Comparison of ENCODE assay signal across 8 cellular contexts in the genomic region with DNA sequence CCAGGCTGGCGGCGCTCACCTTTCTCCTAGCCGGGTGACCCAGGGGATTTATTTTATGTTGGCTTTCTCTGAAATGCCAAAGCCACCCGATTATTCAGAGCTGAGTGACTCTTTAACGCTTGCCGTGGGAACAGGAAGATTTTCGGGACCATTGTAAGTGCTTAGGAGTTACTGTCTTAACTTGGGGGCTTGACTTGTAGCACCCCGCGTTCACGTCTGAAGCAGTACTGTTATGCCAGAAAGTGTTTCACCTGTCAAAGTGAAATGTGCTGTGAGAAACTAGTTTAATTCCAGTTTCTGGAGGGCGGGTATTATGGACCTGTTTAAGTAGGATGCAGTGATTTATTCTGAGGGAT. TPM values are rescaled to one million over a fixed set of nuclear protein-coding genes. Genes with fewer than 3 reads are reported as not detected.
A peak's percentile ranks its signal among the peaks of the same experiment; 100 is the strongest.
DNase-seq lines count a peak whose midpoint lies in the region; ATAC-seq and TF ChIP-seq lines count a peak whose summit lies in the region.

No MANE protein-coding gene starts in this region.

- H3K4me3 Mint-ChIP-seq in activated CD8-positive, alpha-beta memory T cell treated with anti-CD3 and anti-CD28 coated beads, Interleukin-2, amount 10 ng/mL, durations not matched to agents 7 days and 5 days: peak overlapping the region; percentile 90

- peaks cover 20% of the 10 kb centered on the region for H3K36me3 Mint-ChIP-seq in activated CD8-positive, alpha-beta memory T cell treated with anti-CD3 and anti-CD28 coated beads, Interleukin-2, amount 10 ng/mL, durations not matched to agents 7 days and 5 days

- H3K27ac Mint-ChIP-seq in activated CD8-positive, alpha-beta memory T cell treated with anti-CD3 and anti-CD28 coated beads, Interleukin-2, amount 10 ng/mL, durations not matched to agents 7 days and 5 days: peak overlapping the region; percentile 94

- H3K27me3 ChIP-seq in SK-N-SH (ENCODE audit: insufficient read depth): no peaks in the 10 kb centered on the region

- H3K4me2 ChIP-seq in SK-N-SH: peak overlapping the region; percentile 95

- no peak for TF ChIP-seq EP300 in SK-N-SH (IDR thresholded peaks at IDR 0.05; ENCODE audit: borderline replicate concordance in 1 of 2, low read depth in 1 of 2, low read length in 1 of 2)

- H4K20me1 ChIP-seq in SK-N-SH (ENCODE audit: insufficient read depth): peaks cover 4% of the 10 kb centered on the region; the same call in 1 of the 2 replicates

- no peaks in the 10 kb centered on the region for H3K9me3 Mint-ChIP-seq in activated CD8-positive, alpha-beta memory T cell treated with anti-CD3 and anti-CD28 coated beads, Interleukin-2, amount 10 ng/mL, durations not matched to agents 7 days and 5 days (ENCODE audit: low read depth)

- H3K9me2 ChIP-seq in SK-N-SH: no peaks in the 10 kb centered on the region

- TF ChIP-seq CTCF in SK-N-SH (IDR thresholded peaks at IDR 0.05): no peak
- TF ChIP-seq CTCF in fibroblast of the aortic adventitia (IDR thresholded peaks at IDR 0.05; ENCODE audit: insufficient read depth, low read length): no peak

- peaks cover 4% of the 10 kb centered on the region for H3F3A ChIP-seq in SK-N-SH (replicated peaks; ENCODE audit: insufficient read depth)

- no peaks in the 10 kb centered on the region for H3K27me3 Mint-ChIP-seq in activated CD8-positive, alpha-beta memory T cell treated with anti-CD3 and anti-CD28 coated beads, Interleukin-2, amount 10 ng/mL, durations not matched to agents 7 days and 5 days

- no peaks in the 10 kb centered on the region for H3K9me3 ChIP-seq in SK-N-SH

- CTCF ChIA-PET in activated CD8-positive, alpha-beta memory T cell treated with anti-CD3 and anti-CD28 coated beads, Interleukin-2, amount 10 ng/mL, durations not matched to agents 7 days and 5 days (lab: Charles Lee): interaction anchor here (0.7 to 3.5 kb wide), 11 partner anchors 8 to 125 kb away, joined by 3 to 20 read pairs (median 7); partner anchors contain the start of genes GON7 and UBR7
- CTCF ChIA-PET in SK-N-SH (lab: Yijun Ruan, JAX): interaction anchor here (0.7 to 1.7 kb wide), 7 partner anchors 9 to 435 kb away, joined by 3 to 4 read pairs (median 4); partner anchors contain the start of gene UBR7

- peak overlapping the region; percentile 96 for H2AFZ ChIP-seq in SK-N-SH (ENCODE audit: low read depth)

- POLR2A ChIA-PET in SK-N-SH (lab: Yijun Ruan, JAX): interaction anchor here (0.6 to 1.6 kb wide), 10 partner anchors 21 to 351 kb away, joined by 3 to 19 read pairs (median 3); partner anchors contain the start of genes GON7, ITPK1 and UBR7

- H3K27ac ChIP-seq in SK-N-SH (ENCODE audit: low read depth in 2 of 2, low read length in 1 of 2): peak overlapping the region; percentile 92 to 94

- TF ChIP-seq RAD21 in SK-N-SH (IDR thresholded peaks at IDR 0.05; ENCODE audit: low read length): no peak

- peaks cover 2 to 17% of the 10 kb centered on the region in 2 experiments; a peak in 2 of 4 replicates for H3K4me1 ChIP-seq in SK-N-SH (ENCODE audit: control insufficient read depth in 1 of 2, insufficient read depth in 2 of 2, low read depth in 1 of 2, low read length in 1 of 2)

- peaks cover 36 to 39% of the 10 kb centered on the region in 2 experiments for H3K36me3 ChIP-seq in SK-N-SH (replicated peaks in 1 of 2; ENCODE audit: control insufficient read depth in 1 of 2, insufficient read depth in 2 of 2, low read length in 1 of 2)

- no peak for DNase-seq in activated CD8-positive, alpha-beta memory T cell treated with anti-CD3 and anti-CD28 coated beads, Interleukin-2, amount 10 ng/mL, durations not matched to agents 7 days and 5 days
- DNase-seq in activated CD8-positive, alpha-beta memory T cell treated with anti-CD3 and anti-CD28 coated beads, Interleukin-2, amount 50 U/mL, for 48 hours: no peak
- DNase-seq in SK-N-SH (no peak), fibroblast of the aortic adventitia (ENCODE audit: low read depth) (peak; percentile 14), retina (peak; percentile 63), SW 1271 (lab: John Stamatoyannopoulos, UW) (no peak), DMS53 treated with DMSO at 0.1 percent for 48 hours (lab: John Stamatoyannopoulos, UW; ENCODE audit: unreplicated experiment) (no peak)
- no peak for DNase-seq in activated effector memory CD4-positive, alpha-beta T cell treated with anti-CD3 and anti-CD28 coated beads, Interleukin-2, amount 50 U/mL, for 16 hours

- WGBS in SK-N-SH (ENCODE audit: low lambda C conversion rate): 6% methylated on average over 8 of the region's 11 CpGs

- H3K9ac ChIP-seq in SK-N-SH: peak overlapping the region; percentile 83

- peaks cover 58% of the 10 kb centered on the region for H3K79me2 ChIP-seq in SK-N-SH (ENCODE audit: insufficient read depth)

- peaks cover 31% of the 10 kb centered on the region for H3K4me1 Mint-ChIP-seq in activated CD8-positive, alpha-beta memory T cell treated with anti-CD3 and anti-CD28 coated beads, Interleukin-2, amount 10 ng/mL, durations not matched to agents 7 days and 5 days

- H3K4me3 ChIP-seq in SK-N-SH (ENCODE audit: low read depth in 2 of 2, low read length in 1 of 2) (peak overlapping the region; percentile 94 to 99), fibroblast of the aortic adventitia (ENCODE audit: low read depth, low read length) (peak overlapping the region; percentile 96)

- ATAC-seq in activated CD8-positive, alpha-beta memory T cell treated with anti-CD3 and anti-CD28 coated beads, Interleukin-2, amount 10 ng/mL, durations not matched to agents 7 days and 5 days: no peak

TF ChIP-seq in SK-N-SH, 30 proteins besides CTCF, POLR2A, EP300 and RAD21 (continues in another document):
- TF ChIP-seq ELF1 (IDR thresholded peaks at IDR 0.05): no peak
- no peak for TF ChIP-seq RXRA (IDR thresholded peaks at IDR 0.05; ENCODE audit: borderline replicate concordance, low read depth)
- TF ChIP-seq FOXM1 (IDR thresholded peaks at IDR 0.05; ENCODE audit: low read depth): no peak
- no peak for TF ChIP-seq MEF2A (IDR thresholded peaks at IDR 0.05; ENCODE audit: borderline replicate concordance, low read depth)
- TF ChIP-seq TCF12 (IDR thresholded peaks at IDR 0.05): no peak
- no peak for TF ChIP-seq ZBTB33 (IDR thresholded peaks at IDR 0.05; ENCODE audit: borderline replicate concordance, low read depth)
- TF ChIP-seq NFIC (IDR thresholded peaks at IDR 0.05; ENCODE audit: borderline replicate concordance): no peak
- TF ChIP-seq, protein P1, sequence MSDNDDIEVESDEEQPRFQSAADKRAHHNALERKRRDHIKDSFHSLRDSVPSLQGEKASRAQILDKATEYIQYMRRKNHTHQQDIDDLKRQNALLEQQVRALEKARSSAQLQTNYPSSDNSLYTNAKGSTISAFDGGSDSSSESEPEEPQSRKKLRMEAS (IDR thresholded peaks at IDR 0.05; ENCODE audit: low read depth): no peak; the same call in 1 of the 2 replicates
- TF ChIP-seq GATA2 (CRISPR knock-in tag; IDR thresholded peaks at IDR 0.05): no peak
- TF ChIP-seq FOXJ3 (CRISPR knock-in tag; IDR thresholded peaks at IDR 0.05): no peak

RNA-seq across cellular contexts. Expression of gene LYSET, which starts 0.2 kb away (rescaled TPM):
- 1 to 10 TPM; 6.3 to 9.7 TPM for total RNA-seq in activated CD8-positive, alpha-beta memory T cell treated with anti-CD3 and anti-CD28 coated beads, Interleukin-2, amount 10 ng/mL, durations not matched to agents 7 days and 5 days
- 17.7 and 18.5 TPM in 2 replicates for polyA plus RNA-seq in SK-N-SH (2012; rRNA removed)
- polyA plus RNA-seq in SK-N-SH (2012; cell fraction: cytosol; rRNA removed): 24.5 and 27.0 TPM in 2 replicates
- polyA plus RNA-seq in SK-N-SH (2012; cell fraction: nucleus; rRNA removed): 3.8 and 10.2 TPM in 2 replicates
- total RNA-seq in fibroblast of the aortic adventitia (ENCODE audit: low replicate concordance): 2.4 and 12.1 TPM in 2 replicates

RNA-seq across cellular contexts. Expression of gene MOAP1, which starts 0.6 kb away (rescaled TPM):
- total RNA-seq in activated CD8-positive, alpha-beta memory T cell treated with anti-CD3 and anti-CD28 coated beads, Interleukin-2, amount 10 ng/mL, durations not matched to agents 7 days and 5 days: 10 to 100 TPM; 18.2 to 19.5 TPM
- 25.0 and 42.0 TPM in 2 replicates for polyA plus RNA-seq in SK-N-SH (2012; rRNA removed)
- polyA plus RNA-seq in SK-N-SH (2012; cell fraction: cytosol; rRNA removed): 37.2 and 39.5 TPM in 2 replicates
- 22.8 and 43.6 TPM in 2 replicates for polyA plus RNA-seq in SK-N-SH (2012; cell fraction: nucleus; rRNA removed)
- total RNA-seq in fibroblast of the aortic adventitia (ENCODE audit: low replicate concordance): 5.7 and 12.7 TPM in 2 replicates

RNA-seq across cellular contexts. Expression of gene GON7, which starts 21.6 kb away (rescaled TPM):
- total RNA-seq in activated CD8-positive, alpha-beta memory T cell treated with anti-CD3 and anti-CD28 coated beads, Interleukin-2, amount 10 ng/mL, durations not matched to agents 7 days and 5 days: 10 to 100 TPM; 17.3 to 20.1 TPM
- polyA plus RNA-seq in SK-N-SH (2012; rRNA removed): 14.8 and 16.5 TPM in 2 replicates
- 25.5 and 26.5 TPM in 2 replicates for polyA plus RNA-seq in SK-N-SH (2012; cell fraction: cytosol; rRNA removed)
- polyA plus RNA-seq in SK-N-SH (2012; cell fraction: nucleus; rRNA removed): 3.4 and 4.5 TPM in 2 replicates
- total RNA-seq in fibroblast of the aortic adventitia (ENCODE audit: low replicate concordance): 17.3 and 28.1 TPM in 2 replicates

RNA-seq across cellular contexts. Expression of gene UBR7, which starts 21.7 kb away (rescaled TPM):
- total RNA-seq in activated CD8-positive, alpha-beta memory T cell treated with anti-CD3 and anti-CD28 coated beads, Interleukin-2, amount 10 ng/mL, durations not matched to agents 7 days and 5 days: 10 to 100 TPM; 40.2 to 41.6 TPM
- polyA plus RNA-seq in SK-N-SH (2012; rRNA removed): 28.2 and 29.7 TPM in 2 replicates
- polyA plus RNA-seq in SK-N-SH (2012; cell fraction: cytosol; rRNA removed): 31.7 and 34.3 TPM in 2 replicates
- polyA plus RNA-seq in SK-N-SH (2012; cell fraction: nucleus; rRNA removed): 13.7 and 18.4 TPM in 2 replicates
- 43.3 and 46.9 TPM in 2 replicates for total RNA-seq in fibroblast of the aortic adventitia (ENCODE audit: low replicate concordance)

Comparison
In these comparisons a context has a peak if more than half of its experiments do, and no peak if none do; other contexts are left out.
1. DNase-seq: peak in fibroblast of the aortic adventitia (single experiment) and retina (single experiment); none in activated CD8-positive, alpha-beta memory T cell treated with anti-CD3 and anti-CD28 coated beads, Interleukin-2, amount 10 ng/mL, durations not matched to agents 7 days and 5 days (single experiment), activated CD8-positive, alpha-beta memory T cell treated with anti-CD3 and anti-CD28 coated beads, Interleukin-2, amount 50 U/mL, for 48 hours (single experiment), SK-N-SH (single experiment), activated effector memory CD4-positive, alpha-beta T cell treated with anti-CD3 and anti-CD28 coated beads, Interleukin-2, amount 50 U/mL, for 16 hours (single experiment), SW 1271 (0 of 2) and DMS53 treated with DMSO at 0.1 percent for 48 hours (single experiment).